ENCODE assay signal across 1 cellular context in genomic region chr7:2523941-2524807, GRCh38.
TF ChIP-seq lines count a peak whose summit lies in the region.

No MANE protein-coding gene starts in this region.

TF ChIP-seq in HepG2, 621 proteins besides CTCF, POLR2A, EP300 and RAD21 (continued from another document and continues in another):
- peak; percentile 17; the same call in 1 of the 2 replicates for TF ChIP-seq TFDP1 (CRISPR knock-in tag; IDR thresholded peaks at IDR 0.05; ENCODE audit: borderline replicate concordance)
- 0 out of 2 replicates have a peak, but pooled peaks have one; percentile 28 for TF ChIP-seq FOXA3 (CRISPR knock-in tag; IDR thresholded peaks at IDR 0.05)
- no peak for TF ChIP-seq MIER3 (CRISPR knock-in tag; IDR thresholded peaks at IDR 0.05; ENCODE audit: borderline replicate concordance)
- TF ChIP-seq SAP130 (CRISPR knock-in tag; IDR thresholded peaks at IDR 0.05; ENCODE audit: low read depth): peak; percentile 47
- peak; percentile 59; the same call in 1 of the 2 replicates for TF ChIP-seq ZNF788 (CRISPR knock-in tag; IDR thresholded peaks at IDR 0.05; ENCODE audit: borderline replicate concordance)
- TF ChIP-seq ZNF503 (CRISPR knock-in tag; IDR thresholded peaks at IDR 0.05): no peak
- TF ChIP-seq ZNF629 (CRISPR knock-in tag; conservative IDR thresholded peaks at IDR 0.05): 0 out of 2 replicates have a peak, but pooled peaks have one; percentile 4
- no peak for TF ChIP-seq CBFB (CRISPR knock-in tag; IDR thresholded peaks at IDR 0.05)
- TF ChIP-seq AGO1 (IDR thresholded peaks at IDR 0.05; ENCODE audit: low read depth, low read length, poor library complexity, severe bottlenecking): peak; percentile 18
- 0 out of 2 replicates have a peak, but pooled peaks have one; percentile 31 for TF ChIP-seq JUND (CRISPR knock-in tag; IDR thresholded peaks at IDR 0.05)
- peak; percentile 15; the same call in 1 of the 2 replicates for TF ChIP-seq TFAP4 (IDR thresholded peaks at IDR 0.05; ENCODE audit: borderline replicate concordance, low read depth)
- TF ChIP-seq PITX1 (CRISPR knock-in tag; IDR thresholded peaks at IDR 0.05): peak; percentile 52
- no peak for TF ChIP-seq SRSF9 (IDR thresholded peaks at IDR 0.05; ENCODE audit: borderline replicate concordance, insufficient read depth, low read depth, low read length, poor library complexity, severe bottlenecking)
- TF ChIP-seq, protein P1, sequence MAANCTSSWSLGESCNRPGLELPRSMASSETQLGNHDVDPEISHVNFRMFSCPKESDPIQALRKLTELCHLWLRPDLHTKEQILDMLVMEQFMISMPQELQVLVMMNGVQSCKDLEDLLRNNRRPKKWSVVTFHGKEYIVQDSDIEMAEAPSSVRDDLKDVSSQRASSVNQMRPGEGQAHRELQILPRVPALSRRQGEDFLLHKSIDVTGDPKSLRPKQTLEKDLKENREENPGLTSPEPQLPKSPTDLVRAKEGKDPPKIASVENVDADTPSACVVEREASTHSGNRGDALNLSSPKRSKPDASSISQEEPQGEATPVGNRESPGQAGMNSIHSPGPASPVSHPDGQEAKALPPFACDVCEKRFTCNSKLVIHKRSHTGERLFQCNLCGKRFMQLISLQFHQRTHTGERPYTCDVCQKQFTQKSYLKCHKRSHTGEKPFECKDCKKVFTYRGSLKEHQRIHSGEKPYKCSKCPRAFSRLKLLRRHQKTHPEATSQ (CRISPR knock-in tag; IDR thresholded peaks at IDR 0.05; ENCODE audit: borderline replicate concordance): no peak
- TF ChIP-seq ZFP36L2 (CRISPR knock-in tag; IDR thresholded peaks at IDR 0.05): no peak
- no peak for TF ChIP-seq ZSCAN25 (CRISPR knock-in tag; IDR thresholded peaks at IDR 0.05)
- peak; percentile 31; the same call in 1 of the 2 replicates for TF ChIP-seq GATAD2A (CRISPR knock-in tag; IDR thresholded peaks at IDR 0.05)
- TF ChIP-seq MXD4 (CRISPR knock-in tag; IDR thresholded peaks at IDR 0.05): no peak
- no peak for TF ChIP-seq PHF5A (CRISPR knock-in tag; IDR thresholded peaks at IDR 0.05; ENCODE audit: low read depth, unreplicated experiment)
- no peak for TF ChIP-seq ZNF382 (CRISPR knock-in tag; IDR thresholded peaks at IDR 0.05; ENCODE audit: borderline replicate concordance)
- no peak for TF ChIP-seq IKZF1 (IDR thresholded peaks at IDR 0.05)
- TF ChIP-seq RXRB (CRISPR knock-in tag; IDR thresholded peaks at IDR 0.05; ENCODE audit: borderline replicate concordance): peak; percentile 22; the same call in 1 of the 2 replicates
- TF ChIP-seq, protein P2, sequence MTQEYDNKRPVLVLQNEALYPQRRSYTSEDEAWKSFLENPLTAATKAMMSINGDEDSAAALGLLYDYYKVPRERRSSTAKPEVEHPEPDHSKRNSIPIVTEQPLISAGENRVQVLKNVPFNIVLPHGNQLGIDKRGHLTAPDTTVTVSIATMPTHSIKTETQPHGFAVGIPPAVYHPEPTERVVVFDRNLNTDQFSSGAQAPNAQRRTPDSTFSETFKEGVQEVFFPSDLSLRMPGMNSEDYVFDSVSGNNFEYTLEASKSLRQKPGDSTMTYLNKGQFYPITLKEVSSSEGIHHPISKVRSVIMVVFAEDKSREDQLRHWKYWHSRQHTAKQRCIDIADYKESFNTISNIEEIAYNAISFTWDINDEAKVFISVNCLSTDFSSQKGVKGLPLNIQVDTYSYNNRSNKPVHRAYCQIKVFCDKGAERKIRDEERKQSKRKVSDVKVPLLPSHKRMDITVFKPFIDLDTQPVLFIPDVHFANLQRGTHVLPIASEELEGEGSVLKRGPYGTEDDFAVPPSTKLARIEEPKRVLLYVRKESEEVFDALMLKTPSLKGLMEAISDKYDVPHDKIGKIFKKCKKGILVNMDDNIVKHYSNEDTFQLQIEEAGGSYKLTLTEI (CRISPR knock-in tag; conservative IDR thresholded peaks at IDR 0.05): no peak
- TF ChIP-seq SOX6 (IDR thresholded peaks at IDR 0.05): no peak
- peak; percentile 98 for TF ChIP-seq SOX6 (CRISPR knock-in tag; IDR thresholded peaks at IDR 0.05)
- no peak for TF ChIP-seq ZKSCAN5 (CRISPR knock-in tag; IDR thresholded peaks at IDR 0.05)
- TF ChIP-seq, protein P3, sequence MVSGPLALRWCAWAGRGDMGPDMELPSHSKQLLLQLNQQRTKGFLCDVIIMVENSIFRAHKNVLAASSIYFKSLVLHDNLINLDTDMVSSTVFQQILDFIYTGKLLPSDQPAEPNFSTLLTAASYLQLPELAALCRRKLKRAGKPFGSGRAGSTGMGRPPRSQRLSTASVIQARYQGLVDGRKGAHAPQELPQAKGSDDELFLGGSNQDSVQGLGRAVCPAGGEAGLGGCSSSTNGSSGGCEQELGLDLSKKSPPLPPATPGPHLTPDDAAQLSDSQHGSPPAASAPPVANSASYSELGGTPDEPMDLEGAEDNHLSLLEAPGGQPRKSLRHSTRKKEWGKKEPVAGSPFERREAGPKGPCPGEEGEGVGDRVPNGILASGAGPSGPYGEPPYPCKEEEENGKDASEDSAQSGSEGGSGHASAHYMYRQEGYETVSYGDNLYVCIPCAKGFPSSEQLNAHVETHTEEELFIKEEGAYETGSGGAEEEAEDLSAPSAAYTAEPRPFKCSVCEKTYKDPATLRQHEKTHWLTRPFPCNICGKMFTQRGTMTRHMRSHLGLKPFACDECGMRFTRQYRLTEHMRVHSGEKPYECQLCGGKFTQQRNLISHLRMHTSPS (CRISPR knock-in tag; IDR thresholded peaks at IDR 0.05; ENCODE audit: low read depth): no peak; the same call in 1 of the 2 replicates
- peak; percentile 47; the same call in 1 of the 2 replicates for TF ChIP-seq ARID5B (CRISPR knock-in tag; IDR thresholded peaks at IDR 0.05)
- TF ChIP-seq, protein P4, sequence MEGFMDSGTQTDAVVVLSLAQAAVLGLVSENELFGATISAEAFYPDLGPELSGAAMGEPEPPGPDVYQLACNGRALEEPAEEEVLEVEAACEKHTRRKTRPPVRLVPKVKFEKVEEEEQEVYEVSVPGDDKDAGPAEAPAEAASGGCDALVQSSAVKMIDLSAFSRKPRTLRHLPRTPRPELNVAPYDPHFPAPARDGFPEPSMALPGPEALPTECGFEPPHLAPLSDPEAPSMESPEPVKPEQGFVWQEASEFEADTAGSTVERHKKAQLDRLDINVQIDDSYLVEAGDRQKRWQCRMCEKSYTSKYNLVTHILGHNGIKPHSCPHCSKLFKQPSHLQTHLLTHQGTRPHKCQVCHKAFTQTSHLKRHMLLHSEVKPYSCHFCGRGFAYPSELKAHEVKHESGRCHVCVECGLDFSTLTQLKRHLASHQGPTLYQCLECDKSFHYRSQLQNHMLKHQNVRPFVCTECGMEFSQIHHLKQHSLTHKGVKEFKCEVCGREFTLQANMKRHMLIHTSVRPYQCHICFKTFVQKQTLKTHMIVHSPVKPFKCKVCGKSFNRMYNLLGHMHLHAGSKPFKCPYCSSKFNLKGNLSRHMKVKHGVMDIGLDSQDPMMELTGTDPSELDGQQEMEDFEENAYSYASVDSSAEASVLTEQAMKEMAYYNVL (CRISPR knock-in tag; IDR thresholded peaks at IDR 0.05; ENCODE audit: borderline replicate concordance): 0 out of 2 replicates have a peak, but pooled peaks have one; percentile 45
- TF ChIP-seq ZBTB8A (CRISPR knock-in tag; IDR thresholded peaks at IDR 0.05; ENCODE audit: borderline replicate concordance, low read depth): no peak
- TF ChIP-seq KAT8 (CRISPR knock-in tag; IDR thresholded peaks at IDR 0.05): no peak
- no peak for TF ChIP-seq CBX2 (IDR thresholded peaks at IDR 0.05; ENCODE audit: low read depth, low read length)
- TF ChIP-seq CBX2 (CRISPR knock-in tag; IDR thresholded peaks at IDR 0.05; ENCODE audit: low read depth): no peak
- peak; percentile 38; the same call in 1 of the 2 replicates for TF ChIP-seq GABPB1 (CRISPR knock-in tag; IDR thresholded peaks at IDR 0.05)
- TF ChIP-seq KLF15 (CRISPR knock-in tag; IDR thresholded peaks at IDR 0.05; ENCODE audit: borderline replicate concordance): no peak
- TF ChIP-seq ZNF556 (CRISPR knock-in tag; IDR thresholded peaks at IDR 0.05; ENCODE audit: borderline replicate concordance): 0 out of 2 replicates have a peak, but pooled peaks have one; percentile 40
- peak; percentile 47 for TF ChIP-seq XRCC5 (optimal IDR thresholded peaks at IDR 0.05; ENCODE audit: low read length)
- TF ChIP-seq JDP2 (CRISPR knock-in tag; IDR thresholded peaks at IDR 0.05; ENCODE audit: borderline replicate concordance): no peak
- TF ChIP-seq, protein P5, sequence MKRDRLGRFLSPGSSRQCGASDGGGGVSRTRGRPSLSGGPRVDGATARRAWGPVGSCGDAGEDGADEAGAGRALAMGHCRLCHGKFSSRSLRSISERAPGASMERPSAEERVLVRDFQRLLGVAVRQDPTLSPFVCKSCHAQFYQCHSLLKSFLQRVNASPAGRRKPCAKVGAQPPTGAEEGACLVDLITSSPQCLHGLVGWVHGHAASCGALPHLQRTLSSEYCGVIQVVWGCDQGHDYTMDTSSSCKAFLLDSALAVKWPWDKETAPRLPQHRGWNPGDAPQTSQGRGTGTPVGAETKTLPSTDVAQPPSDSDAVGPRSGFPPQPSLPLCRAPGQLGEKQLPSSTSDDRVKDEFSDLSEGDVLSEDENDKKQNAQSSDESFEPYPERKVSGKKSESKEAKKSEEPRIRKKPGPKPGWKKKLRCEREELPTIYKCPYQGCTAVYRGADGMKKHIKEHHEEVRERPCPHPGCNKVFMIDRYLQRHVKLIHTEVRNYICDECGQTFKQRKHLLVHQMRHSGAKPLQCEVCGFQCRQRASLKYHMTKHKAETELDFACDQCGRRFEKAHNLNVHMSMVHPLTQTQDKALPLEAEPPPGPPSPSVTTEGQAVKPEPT (CRISPR knock-in tag; IDR thresholded peaks at IDR 0.05; ENCODE audit: low read depth): no peak
